ENCODE assay signal across 9 cellular contexts in genomic region chr3:1967525-1967924, GRCh38.
"Had no signal": no experiment of that assay in that cellular context is flagged by ENCODE, and none has a peak within 500 bp of the region (broad histone marks: within the 10 kb centered on the region; RNA-seq: fewer than 3 reads in every experiment).

No MANE protein-coding gene starts in this region.

- H3K4me1 ChIP-seq: HAP-1 had no signal

- H3K27ac ChIP-seq: GM23248 had no signal

- H3K9ac ChIP-seq: GM23248 had no signal

- H2AFZ ChIP-seq: GM23248 had no signal

- H3K36me3 Mint-ChIP-seq: IgD-negative memory B cell had no signal

- FAIRE-seq: HepG2 had no signal

- DNase-seq: GM23248, GOT3, H7, HFFc6, KBM-7 had no signal

- H3K27ac Mint-ChIP-seq: HFFc6, IgD-negative memory B cell had no signal

- H3K4me3 Mint-ChIP-seq: HFFc6, IgD-negative memory B cell had no signal

- H3K36me3 ChIP-seq: HAP-1 had no signal

- H3K9me3 ChIP-seq: HAP-1 had no signal

- ATAC-seq: HCT116, HepG2 had no signal

- H3K4me3 ChIP-seq: GM23248, HAP-1 had no signal

- H3K9me3 Mint-ChIP-seq: IgD-negative memory B cell had no signal

- H3K4me1 Mint-ChIP-seq: IgD-negative memory B cell had no signal
